In genomic region chr3:170180952-170181876, GRCh38 we compare ENCODE assay signal across 1 cellular context.
TF ChIP-seq lines count a peak whose summit lies in the region.

TSS of gene PHC3 (minus strand) at chr3:170181733. CDS start at chr3:170181715, 18 bp downstream.

TF ChIP-seq in HepG2, 621 proteins besides CTCF, POLR2A, EP300 and RAD21 (continued from another document and continues in another):
- TF ChIP-seq TFE3 (CRISPR knock-in tag; IDR thresholded peaks at IDR 0.05) (peak; percentile 48; the same call in 1 of the 2 replicates), DBP (CRISPR knock-in tag; IDR thresholded peaks at IDR 0.05; ENCODE audit: not compliant biosample characterization) (no peak), TARDBP (CRISPR knock-in tag; IDR thresholded peaks at IDR 0.05) (peak; percentile 59; the same call in 1 of the 2 replicates), MYC (CRISPR knock-in tag; IDR thresholded peaks at IDR 0.05; ENCODE audit: borderline replicate concordance) (peak; percentile 55; the same call in 1 of the 2 replicates), SP140L (CRISPR knock-in tag; IDR thresholded peaks at IDR 0.05; ENCODE audit: borderline replicate concordance) (no peak), SP1 (IDR thresholded peaks at IDR 0.05) (no peak), SP1 (CRISPR knock-in tag; IDR thresholded peaks at IDR 0.05) (no peak), THAP9 (CRISPR knock-in tag; IDR thresholded peaks at IDR 0.05; ENCODE audit: borderline replicate concordance) (peak; percentile 68; the same call in 1 of the 2 replicates), ZNF577 (CRISPR knock-in tag; IDR thresholded peaks at IDR 0.05; ENCODE audit: borderline replicate concordance, low read depth) (no peak), ZNF20 (CRISPR knock-in tag; IDR thresholded peaks at IDR 0.05) (no peak), HNRNPH1 (optimal IDR thresholded peaks at IDR 0.05; ENCODE audit: low read depth, low read length) (no peak), JUND (CRISPR knock-in tag; IDR thresholded peaks at IDR 0.05) (no peak), KDM5B (CRISPR knock-in tag; IDR thresholded peaks at IDR 0.05; ENCODE audit: borderline replicate concordance) (peak; percentile 83; the same call in 1 of the 2 replicates), FOXM1 (CRISPR knock-in tag; IDR thresholded peaks at IDR 0.05) (no peak), ZNF597 (CRISPR knock-in tag; IDR thresholded peaks at IDR 0.05) (no peak), RXRA (CRISPR knock-in tag; IDR thresholded peaks at IDR 0.05) (peak; percentile 40; the same call in 1 of the 2 replicates), ZNF644 (CRISPR knock-in tag; IDR thresholded peaks at IDR 0.05; ENCODE audit: low read depth) (no peak), IRF1 (CRISPR knock-in tag; IDR thresholded peaks at IDR 0.05; ENCODE audit: low read depth) (no peak), PCBP2 (optimal IDR thresholded peaks at IDR 0.05; ENCODE audit: low read depth, low read length, poor library complexity, severe bottlenecking) (no peak), GABPB1 (CRISPR knock-in tag; IDR thresholded peaks at IDR 0.05) (peak; percentile 67), ZNF740 (CRISPR knock-in tag; IDR thresholded peaks at IDR 0.05) (peak; percentile 85), ZNF138 (CRISPR knock-in tag; IDR thresholded peaks at IDR 0.05; ENCODE audit: low read depth) (no peak; the same call in 1 of the 2 replicates), ZNF616 (CRISPR knock-in tag; IDR thresholded peaks at IDR 0.05; ENCODE audit: low read depth) (no peak), TBX2 (CRISPR knock-in tag; IDR thresholded peaks at IDR 0.05; ENCODE audit: borderline replicate concordance) (peak; percentile 62; the same call in 1 of the 2 replicates), ATF3 (CRISPR knock-in tag; IDR thresholded peaks at IDR 0.05) (no peak), ZNF75D (CRISPR knock-in tag; IDR thresholded peaks at IDR 0.05; ENCODE audit: borderline replicate concordance) (peak; percentile 46; the same call in 1 of the 2 replicates), ZC3H13 (CRISPR knock-in tag; IDR thresholded peaks at IDR 0.05) (no peak), ZNF562 (CRISPR knock-in tag; IDR thresholded peaks at IDR 0.05; ENCODE audit: borderline replicate concordance) (no peak), MTF1 (CRISPR knock-in tag; IDR thresholded peaks at IDR 0.05) (no peak), ZNF547 (CRISPR knock-in tag; IDR thresholded peaks at IDR 0.05) (peak; percentile 69; the same call in 1 of the 2 replicates), NFE2 (CRISPR knock-in tag; IDR thresholded peaks at IDR 0.05) (no peak), HNF4A (CRISPR knock-in tag; IDR thresholded peaks at IDR 0.05) (peak; percentile 14; the same call in 1 of the 2 replicates), KLF16 (CRISPR knock-in tag; IDR thresholded peaks at IDR 0.05) (peak in 1 of 2 experiments; percentile 2; a peak in 2 of 4 replicates), RORA (CRISPR knock-in tag; IDR thresholded peaks at IDR 0.05) (no peak), ZNF496 (CRISPR knock-in tag; IDR thresholded peaks at IDR 0.05; ENCODE audit: insufficient replicate concordance) (no peak), ZNF24 (IDR thresholded peaks at IDR 0.05) (no peak), PHB2 (IDR thresholded peaks at IDR 0.05; ENCODE audit: partially characterized antibody) (no peak), ZNF646 (CRISPR knock-in tag; IDR thresholded peaks at IDR 0.05) (no peak), HMGA1 (CRISPR knock-in tag; conservative IDR thresholded peaks at IDR 0.05) (no peak), ZNF7 (CRISPR knock-in tag; IDR thresholded peaks at IDR 0.05) (no peak), TCF12 (IDR thresholded peaks at IDR 0.05) (no peak), TCF12 (CRISPR knock-in tag; IDR thresholded peaks at IDR 0.05) (0 out of 2 replicates have a peak, but pooled peaks have one; percentile 27), SETDB1 (CRISPR knock-in tag; IDR thresholded peaks at IDR 0.05; ENCODE audit: borderline replicate concordance) (no peak), ZNF260 (CRISPR knock-in tag; IDR thresholded peaks at IDR 0.05; ENCODE audit: borderline replicate concordance, low read depth) (no peak), GTF3A (CRISPR knock-in tag; conservative IDR thresholded peaks at IDR 0.05) (no peak), MAFF (IDR thresholded peaks at IDR 0.05; ENCODE audit: low read depth, low read length) (no peak), ZNF234 (CRISPR knock-in tag; conservative IDR thresholded peaks at IDR 0.05) (peak; percentile 87; the same call in 1 of the 2 replicates), ZNF326 (CRISPR knock-in tag; IDR thresholded peaks at IDR 0.05; ENCODE audit: borderline replicate concordance) (no peak), CSRNP1 (CRISPR knock-in tag; IDR thresholded peaks at IDR 0.05) (no peak; the same call in 1 of the 2 replicates), JDP2 (CRISPR knock-in tag; IDR thresholded peaks at IDR 0.05; ENCODE audit: borderline replicate concordance) (no peak), HOXA3 (CRISPR knock-in tag; IDR thresholded peaks at IDR 0.05) (peak; percentile 86)
